In the genomic region with DNA sequence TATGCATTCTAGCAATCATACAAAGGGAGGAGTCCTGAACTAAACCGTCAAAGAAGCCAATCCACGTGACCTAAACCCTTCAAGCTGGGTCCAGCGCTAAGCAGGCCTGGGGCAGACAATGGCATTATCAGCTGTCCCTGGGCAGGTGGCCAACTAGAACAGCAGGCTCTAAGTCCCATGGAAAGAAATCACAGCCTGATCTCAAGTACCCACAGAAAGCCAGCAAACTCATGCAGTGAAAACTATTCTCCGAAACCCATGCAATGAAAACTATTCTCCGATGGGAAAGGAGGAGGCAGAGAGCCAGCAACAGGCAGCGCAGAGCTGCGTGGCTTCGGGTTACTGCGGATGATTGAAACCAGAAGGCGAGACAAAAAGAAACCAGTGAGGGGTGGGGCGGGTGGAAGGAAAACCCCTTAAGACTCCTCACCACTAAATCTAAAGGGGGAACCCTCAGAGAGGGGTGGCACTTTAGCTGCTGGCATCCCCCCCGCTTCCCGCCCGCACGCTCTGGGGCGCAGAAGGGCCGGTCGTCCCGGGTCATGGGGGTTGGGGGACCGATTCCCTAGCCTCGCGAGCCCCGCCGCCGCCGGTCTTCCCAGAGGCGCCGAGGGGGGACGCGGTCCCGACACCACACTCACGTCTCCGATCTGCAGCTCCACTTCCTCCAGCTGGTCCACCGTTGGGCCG, we compare ENCODE assay signal across 8 cellular contexts. TPM values are rescaled to one million over a fixed set of nuclear protein-coding genes. Genes with fewer than 3 reads are reported as not detected.
A peak's percentile ranks its signal among the peaks of the same experiment; 100 is the strongest.
DNase-seq lines count a peak whose midpoint lies in the region; ATAC-seq and TF ChIP-seq lines count a peak whose summit lies in the region.

No MANE protein-coding gene starts in this region.

- DNase-seq in Daoy (ENCODE audit: low read depth) (peak; percentile 68), KBM-7 (peak; percentile 69), SJCRH30 (peak; percentile 82 to 85), cardiac muscle cell (ENCODE audit: low read depth in 1 of 2, low spot score in 1 of 2) (peak; percentile 88 to 92), upper lobe of left lung (peak; percentile 62 to 91)
- no peak for DNase-seq in activated naive CD8-positive, alpha-beta T cell treated with anti-CD3 and anti-CD28 coated beads, Interleukin-2, amount 10 ng/mL, durations not matched to agents 7 days and 5 days

- POLR2A ChIA-PET in activated naive CD8-positive, alpha-beta T cell treated with anti-CD3 and anti-CD28 coated beads, Interleukin-2, amount 10 ng/mL, durations not matched to agents 7 days and 5 days (lab: Charles Lee), result interaction anchor here (0.9 kb wide), 1 partner anchor 98 kb away, joined by 3 read pairs; a partner anchor contains a TSS

- H3K36me3 Mint-ChIP-seq in activated naive CD8-positive, alpha-beta T cell treated with anti-CD3 and anti-CD28 coated beads, Interleukin-2, amount 10 ng/mL, durations not matched to agents 7 days and 5 days, result peaks cover 8% of the 10 kb centered on the region

- no peaks in the 10 kb centered on the region for H3K9me3 Mint-ChIP-seq in activated naive CD8-positive, alpha-beta T cell treated with anti-CD3 and anti-CD28 coated beads, Interleukin-2, amount 10 ng/mL, durations not matched to agents 7 days and 5 days

- peak overlapping the region; percentile 95 for H2AFZ ChIP-seq in parathyroid adenoma

- H3K27me3 Mint-ChIP-seq in activated naive CD8-positive, alpha-beta T cell treated with anti-CD3 and anti-CD28 coated beads, Interleukin-2, amount 10 ng/mL, durations not matched to agents 7 days and 5 days, result no peaks in the 10 kb centered on the region

- H3K4me3 Mint-ChIP-seq in activated naive CD8-positive, alpha-beta T cell treated with anti-CD3 and anti-CD28 coated beads, Interleukin-2, amount 10 ng/mL, durations not matched to agents 7 days and 5 days, result peak overlapping the region; percentile 96

- TF ChIP-seq EP300 in upper lobe of left lung (IDR thresholded peaks at IDR 0.05), result no peak

- H3K27ac ChIP-seq in SJCRH30 (peak overlapping the region; percentile 99), cardiac muscle cell (peak overlapping the region; percentile 88), parathyroid adenoma (peak overlapping the region; percentile 94), upper lobe of left lung (peak overlapping the region; percentile 93 to 98 (median 95))

- 1% methylated on average over 11 to 35 of the region's 35 CpGs for WGBS in upper lobe of left lung, 2 donors

- peak overlapping the region; percentile 96 for H3K27ac Mint-ChIP-seq in activated naive CD8-positive, alpha-beta T cell treated with anti-CD3 and anti-CD28 coated beads, Interleukin-2, amount 10 ng/mL, durations not matched to agents 7 days and 5 days

- H3K79me2 ChIP-seq in parathyroid adenoma, result peaks cover 8% of the 10 kb centered on the region

- H3K27me3 ChIP-seq in SJCRH30, result no peaks in the 10 kb centered on the region
- no peaks in the 10 kb centered on the region for H3K27me3 ChIP-seq in cardiac muscle cell
- H3K27me3 ChIP-seq in parathyroid adenoma (ENCODE audit: control insufficient read depth, insufficient read depth, low read length), result no peaks in the 10 kb centered on the region
- no peaks in the 10 kb centered on the region for H3K27me3 ChIP-seq in upper lobe of left lung

- in situ Hi-C loops in KBM-7 (cut with MboI; ENCODE audit: low pct_unique_long_range_greater_than_20kb, low sequenced_read_pairs), result no loop called here

- H3K4me3 ChIP-seq in SJCRH30 (peak overlapping the region; percentile 99), cardiac muscle cell (peak overlapping the region; percentile 83), parathyroid adenoma (ENCODE audit: low read depth, low read length) (peak overlapping the region; percentile 89), upper lobe of left lung (peak overlapping the region; percentile 89 to 98 (median 90))

- ATAC-seq in GM21717 (IDR thresholded peaks at IDR 0.05; ENCODE audit: unreplicated experiment) (peak; percentile 35), upper lobe of left lung (ENCODE audit: low FRiP score in 2 of 2) (peak; percentile 2 to 38)
- ATAC-seq in activated naive CD8-positive, alpha-beta T cell treated with anti-CD3 and anti-CD28 coated beads, Interleukin-2, amount 10 ng/mL, durations not matched to agents 7 days and 5 days (ENCODE audit: low read depth), result peak; percentile 2

- no peak for TF ChIP-seq POLR2A in upper lobe of left lung (IDR thresholded peaks at IDR 0.05)

- peaks cover 19% of the 10 kb centered on the region for H3K4me1 Mint-ChIP-seq in activated naive CD8-positive, alpha-beta T cell treated with anti-CD3 and anti-CD28 coated beads, Interleukin-2, amount 10 ng/mL, durations not matched to agents 7 days and 5 days

- H3K9me3 ChIP-seq in SJCRH30 (replicated peaks) (no peaks in the 10 kb centered on the region), cardiac muscle cell (ENCODE audit: low read depth) (no peaks in the 10 kb centered on the region), parathyroid adenoma (ENCODE audit: control insufficient read depth, low read length) (no peaks in the 10 kb centered on the region), upper lobe of left lung (no peaks in the 10 kb centered on the region)

- H3K9ac ChIP-seq in parathyroid adenoma, result no peak overlapping the region

- TF ChIP-seq CTCF in cardiac muscle cell (IDR thresholded peaks at IDR 0.05; ENCODE audit: low read depth, low read length) (no peak), parathyroid adenoma (IDR thresholded peaks at IDR 0.05) (no peak), upper lobe of left lung (IDR thresholded peaks at IDR 0.05) (no peak)

- peak overlapping the region; percentile 64 for H3K4me2 ChIP-seq in parathyroid adenoma (ENCODE audit: low read length)

- H3K4me1 ChIP-seq in SJCRH30 (no peaks in the 10 kb centered on the region), cardiac muscle cell (ENCODE audit: low read depth) (peaks cover 5% of the 10 kb centered on the region), parathyroid adenoma (no peaks in the 10 kb centered on the region), upper lobe of left lung (peaks cover 13 to 22% (median 15%) of the 10 kb centered on the region in 4 donors)

- peaks cover 7% of the 10 kb centered on the region for H3K36me3 ChIP-seq in SJCRH30
- H3K36me3 ChIP-seq in cardiac muscle cell, result no peaks in the 10 kb centered on the region
- no peaks in the 10 kb centered on the region for H3K36me3 ChIP-seq in parathyroid adenoma (ENCODE audit: control insufficient read depth, insufficient read depth, low read length)
- no peaks in the 10 kb centered on the region for H3K36me3 ChIP-seq in upper lobe of left lung

RNA-seq across cellular contexts. Expression of a gene that starts 0.6 kb away (rescaled TPM):
- 10.2 and 10.6 TPM in 2 replicates for total RNA-seq in Daoy (2014; rRNA removed; shearing (Covaris generic))
- total RNA-seq in SJCRH30 (2014; rRNA removed; shearing (Covaris generic)), result 26.4 and 29.1 TPM in 2 replicates
- 10 to 100 TPM; 11.8 to 12.7 TPM for total RNA-seq in activated naive CD8-positive, alpha-beta T cell treated with anti-CD3 and anti-CD28 coated beads, Interleukin-2, amount 10 ng/mL, durations not matched to agents 7 days and 5 days
- total RNA-seq in cardiac muscle cell (6.9 and 8.8 TPM in 2 replicates), upper lobe of left lung (1 to 10 TPM in 5 of 6 donors, not detected in 1; 1.8 to 3.2 (median 3.0) TPM)
- polyA plus RNA-seq in cardiac muscle cell, result 9.5 and 17.5 TPM in 2 replicates

RNA-seq across cellular contexts. Expression of a gene that starts 1.0 kb away (rescaled TPM):
- total RNA-seq in Daoy (2014; rRNA removed; shearing (Covaris generic)), result 11.3 and 11.6 TPM in 2 replicates
- total RNA-seq in SJCRH30 (2014; rRNA removed; shearing (Covaris generic)), result 6.1 and 8.9 TPM in 2 replicates
- 10 to 100 TPM; 19.1 to 20.2 TPM for total RNA-seq in activated naive CD8-positive, alpha-beta T cell treated with anti-CD3 and anti-CD28 coated beads, Interleukin-2, amount 10 ng/mL, durations not matched to agents 7 days and 5 days
- total RNA-seq in cardiac muscle cell (15.6 and 17.2 TPM in 2 replicates), upper lobe of left lung (10 to 100 TPM; 12.2 to 44.2 (median 22.3) TPM)
- polyA plus RNA-seq in cardiac muscle cell, result 21.7 and 24.9 TPM in 2 replicates

RNA-seq across cellular contexts. Expression of a gene that starts 52.1 kb away (rescaled TPM):
- 47.8 and 50.3 TPM in 2 replicates for total RNA-seq in Daoy (2014; rRNA removed; shearing (Covaris generic))
- total RNA-seq in SJCRH30 (2014; rRNA removed; shearing (Covaris generic)), result 26.2 and 26.9 TPM in 2 replicates
- 10 to 100 TPM; 31.5 to 34.5 TPM for total RNA-seq in activated naive CD8-positive, alpha-beta T cell treated with anti-CD3 and anti-CD28 coated beads, Interleukin-2, amount 10 ng/mL, durations not matched to agents 7 days and 5 days
- total RNA-seq in cardiac muscle cell (30.7 and 36.0 TPM in 2 replicates), upper lobe of left lung (10 to 100 TPM in 5 of 6 donors, 1 to 10 TPM in 1; 5.0 to 33.5 (median 16.6) TPM)
- 68.1 and 73.9 TPM in 2 replicates for polyA plus RNA-seq in cardiac muscle cell
